In the genomic region with DNA sequence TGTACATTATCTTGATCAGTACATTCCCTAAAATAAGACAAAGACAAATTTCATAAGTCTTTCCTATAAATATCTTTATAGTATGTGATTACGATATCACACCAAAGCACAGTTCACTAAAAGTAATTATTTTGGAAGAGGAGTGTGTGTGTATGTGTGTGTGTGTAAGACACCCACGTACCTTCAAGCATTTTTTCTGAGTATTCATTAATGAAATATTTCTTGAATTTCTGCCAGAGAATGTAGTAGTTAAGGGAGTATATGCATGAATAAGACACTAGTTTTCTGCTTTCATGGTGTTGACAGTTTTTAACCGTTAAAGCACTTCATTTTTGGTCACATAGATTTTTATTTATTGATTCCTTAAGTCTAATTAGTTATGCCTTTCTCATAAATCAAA, we compare ENCODE assay signal across 1 cellular context.
TF ChIP-seq lines count a peak whose summit lies in the region.

No MANE protein-coding gene starts in this region.

TF ChIP-seq in IMR-90, 13 proteins besides CTCF, POLR2A, EP300 and RAD21 (continued from another document):
- no peak for TF ChIP-seq BHLHE40 (IDR thresholded peaks at IDR 0.05; ENCODE audit: low read depth, low read length)
- TF ChIP-seq, protein P1, sequence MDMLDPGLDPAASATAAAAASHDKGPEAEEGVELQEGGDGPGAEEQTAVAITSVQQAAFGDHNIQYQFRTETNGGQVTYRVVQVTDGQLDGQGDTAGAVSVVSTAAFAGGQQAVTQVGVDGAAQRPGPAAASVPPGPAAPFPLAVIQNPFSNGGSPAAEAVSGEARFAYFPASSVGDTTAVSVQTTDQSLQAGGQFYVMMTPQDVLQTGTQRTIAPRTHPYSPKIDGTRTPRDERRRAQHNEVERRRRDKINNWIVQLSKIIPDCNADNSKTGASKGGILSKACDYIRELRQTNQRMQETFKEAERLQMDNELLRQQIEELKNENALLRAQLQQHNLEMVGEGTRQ (IDR thresholded peaks at IDR 0.05; ENCODE audit: low read depth, low read length), result no peak
- no peak for TF ChIP-seq CHD1 (IDR thresholded peaks at IDR 0.05; ENCODE audit: low read depth, low read length)
- TF ChIP-seq NFE2L2 (IDR thresholded peaks at IDR 0.05; ENCODE audit: low read depth, low read length), result no peak
- TF ChIP-seq MXI1 (IDR thresholded peaks at IDR 0.05; ENCODE audit: borderline replicate concordance, low read depth, low read length), result no peak
- TF ChIP-seq MAZ (IDR thresholded peaks at IDR 0.05; ENCODE audit: borderline replicate concordance, low read depth, low read length), result no peak
- TF ChIP-seq RCOR1 (IDR thresholded peaks at IDR 0.05; ENCODE audit: insufficient replicate concordance, low read length), result no peak
- TF ChIP-seq RFX5 (IDR thresholded peaks at IDR 0.05; ENCODE audit: low read depth, low read length), result no peak
- no peak for TF ChIP-seq CEBPB (IDR thresholded peaks at IDR 0.05; ENCODE audit: low read depth, low read length)
- no peak for TF ChIP-seq FOS (IDR thresholded peaks at IDR 0.05; ENCODE audit: low read depth, low read length)
- no peak for TF ChIP-seq MAFK (IDR thresholded peaks at IDR 0.05; ENCODE audit: low read depth, low read length)
